In genomic region chr2:119222863-119223520, GRCh38 we compare ENCODE assay signal across 9 cellular contexts. TPM values are rescaled to one million over a fixed set of nuclear protein-coding genes. Genes with fewer than 3 reads are reported as not detected.
DNase-seq lines count a peak whose midpoint lies in the region; ATAC-seq and TF ChIP-seq lines count a peak whose summit lies in the region.
"Had no signal": no experiment of that assay in that cellular context is flagged by ENCODE, and none has a peak within 500 bp of the region (broad histone marks: within the 10 kb centered on the region; RNA-seq: fewer than 3 reads in every experiment).

No MANE protein-coding gene starts in this region.

- H3K4me1 Mint-ChIP-seq in activated T-cell treated with anti-CD3 and anti-CD28 coated beads, Interleukin-2, amount 50 U/mL, for 72 hours (ENCODE audit: low read depth): no peaks in the 10 kb centered on the region
- H3K4me1 Mint-ChIP-seq in chondrocyte (ENCODE audit: low read depth) (peaks cover 32% of the 10 kb centered on the region), mesothelial cell of epicardium (peaks cover 11% of the 10 kb centered on the region)
- H3K4me1 Mint-ChIP-seq: activated CD4-positive, alpha-beta memory T cell treated with anti-CD3 and anti-CD28 coated beads, Interleukin-2, amount 10 ng/mL, durations not matched to agents 7 days and 5 days had no signal

- DNase-seq in activated T-cell treated with anti-CD3 and anti-CD28 coated beads, Interleukin-2, amount 50 U/mL, for 72 hours: no peak
- DNase-seq in activated T-cell treated with anti-CD3 and anti-CD28 coated beads for 4 hours (no peak), chondrocyte (ENCODE audit: low spot score) (no peak), mesothelial cell of epicardium (ENCODE audit: low spot score in 2 of 2, unreplicated experiment in 2 of 2) (no peak), upper lobe of left lung (no peak), NCI-H2171 treated with DMSO at 0.1 percent for 48 hours (lab: John Stamatoyannopoulos, UW) (no peak), T-helper 1 cell (no peak), NCI-H1694 (lab: John Stamatoyannopoulos, UW) (no peak)
- DNase-seq: activated CD4-positive, alpha-beta memory T cell treated with anti-CD3 and anti-CD28 coated beads, Interleukin-2, amount 10 ng/mL, durations not matched to agents 7 days and 5 days had no signal

- no peaks in the 10 kb centered on the region for H3K36me3 Mint-ChIP-seq in activated T-cell treated with anti-CD3 and anti-CD28 coated beads, Interleukin-2, amount 50 U/mL, for 72 hours (ENCODE audit: insufficient read depth in 2 of 2)
- H3K36me3 Mint-ChIP-seq in chondrocyte (ENCODE audit: low read depth) (no peaks in the 10 kb centered on the region), mesothelial cell of epicardium (no peaks in the 10 kb centered on the region)

- no peak overlapping the region for H3K27ac Mint-ChIP-seq in activated T-cell treated with anti-CD3 and anti-CD28 coated beads, Interleukin-2, amount 50 U/mL, for 72 hours
- H3K27ac Mint-ChIP-seq in chondrocyte (ENCODE audit: unreplicated experiment): no peak overlapping the region
- H3K27ac Mint-ChIP-seq in mesothelial cell of epicardium: no peak overlapping the region
- H3K27ac Mint-ChIP-seq: activated CD4-positive, alpha-beta memory T cell treated with anti-CD3 and anti-CD28 coated beads, Interleukin-2, amount 10 ng/mL, durations not matched to agents 7 days and 5 days had no signal

- no peak for ATAC-seq in activated T-cell treated with anti-CD3 and anti-CD28 coated beads, Interleukin-2, amount 50 U/mL, for 72 hours (replicated peaks in 1 of 2)
- no peak for ATAC-seq in upper lobe of left lung (ENCODE audit: low FRiP score in 2 of 2)

- peaks cover 43% of the 10 kb centered on the region for H3K27me3 Mint-ChIP-seq in activated T-cell treated with anti-CD3 and anti-CD28 coated beads, Interleukin-2, amount 50 U/mL, for 72 hours (ENCODE audit: low read depth)
- H3K27me3 Mint-ChIP-seq in chondrocyte (ENCODE audit: low read depth) (no peaks in the 10 kb centered on the region), mesothelial cell of epicardium (ENCODE audit: low read depth) (peaks cover 46% of the 10 kb centered on the region)

- H3K4me3 ChIP-seq in upper lobe of left lung: peak overlapping the region in 3 of 4 donors; percentile 67 to 78 (median 71)

- peaks cover 26 to 35% (median 30%) of the 10 kb centered on the region in 4 donors for H3K4me1 ChIP-seq in upper lobe of left lung

- no peak for TF ChIP-seq EP300 in upper lobe of left lung (IDR thresholded peaks at IDR 0.05)

- no peaks in the 10 kb centered on the region for H3K27me3 ChIP-seq in upper lobe of left lung

- peak overlapping the region in 3 of 4 donors; percentile 27 to 79 (median 28) for H3K27ac ChIP-seq in upper lobe of left lung

- TF ChIP-seq POLR2A in upper lobe of left lung (IDR thresholded peaks at IDR 0.05): no peak

- H3K9me3 ChIP-seq in upper lobe of left lung: no peaks in the 10 kb centered on the region

- peak overlapping the region; percentile 49 to 50 for H3K4me3 Mint-ChIP-seq in activated T-cell treated with anti-CD3 and anti-CD28 coated beads, Interleukin-2, amount 50 U/mL, for 72 hours
- H3K4me3 Mint-ChIP-seq in chondrocyte (ENCODE audit: unreplicated experiment) (peak overlapping the region; percentile 55), mesothelial cell of epicardium (peak overlapping the region; percentile 51)
- H3K4me3 Mint-ChIP-seq: activated CD4-positive, alpha-beta memory T cell treated with anti-CD3 and anti-CD28 coated beads, Interleukin-2, amount 10 ng/mL, durations not matched to agents 7 days and 5 days had no signal

- WGBS in upper lobe of left lung, 2 donors: 75 to 77% methylated on average over 16 to 22 of the region's 22 CpGs

- no peak for TF ChIP-seq CTCF in chondrocyte (IDR thresholded peaks at IDR 0.05)
- TF ChIP-seq CTCF in mesothelial cell of epicardium (IDR thresholded peaks at IDR 0.05; ENCODE audit: unreplicated experiment): no peak
- TF ChIP-seq CTCF in upper lobe of left lung (IDR thresholded peaks at IDR 0.05): no peak

- no peaks in the 10 kb centered on the region for H3K36me3 ChIP-seq in upper lobe of left lung

- H3K9me3 Mint-ChIP-seq in activated T-cell treated with anti-CD3 and anti-CD28 coated beads, Interleukin-2, amount 50 U/mL, for 72 hours: no peaks in the 10 kb centered on the region
- no peaks in the 10 kb centered on the region for H3K9me3 Mint-ChIP-seq in chondrocyte (ENCODE audit: low read depth)
- no peaks in the 10 kb centered on the region for H3K9me3 Mint-ChIP-seq in mesothelial cell of epicardium
- H3K9me3 Mint-ChIP-seq: activated CD4-positive, alpha-beta memory T cell treated with anti-CD3 and anti-CD28 coated beads, Interleukin-2, amount 10 ng/mL, durations not matched to agents 7 days and 5 days had no signal

RNA-seq across cellular contexts. Expression of gene STEAP3, which starts 0.6 kb away (rescaled TPM):
- under 1 TPM in 1 of 2 donors, not detected in 1; 0.17 TPM for total RNA-seq in activated T-cell treated with anti-CD3 and anti-CD28 coated beads, Interleukin-2, amount 50 U/mL, for 72 hours
- total RNA-seq in chondrocyte: 44.6 to 151 TPM (median 46.6 TPM) in 3 replicates
- total RNA-seq in mesothelial cell of epicardium: 0.89 to 0.94 TPM (median 0.93 TPM) in 3 replicates
- 10 to 100 TPM; 18.1 to 26.6 (median 22.4) TPM for total RNA-seq in upper lobe of left lung
- total RNA-seq: activated CD4-positive, alpha-beta memory T cell treated with anti-CD3 and anti-CD28 coated beads, Interleukin-2, amount 10 ng/mL, durations not matched to agents 7 days and 5 days had no signal
